Comparison of ENCODE assay signal across 1 cellular context in genomic region chr6:161359617-161359945, GRCh38.
TF ChIP-seq lines count a peak whose summit lies in the region.

No MANE protein-coding gene starts in this region.

TF ChIP-seq in HCT116, 20 proteins besides CTCF, POLR2A, EP300 and RAD21 (continued from another document):
- TF ChIP-seq, protein P1, sequence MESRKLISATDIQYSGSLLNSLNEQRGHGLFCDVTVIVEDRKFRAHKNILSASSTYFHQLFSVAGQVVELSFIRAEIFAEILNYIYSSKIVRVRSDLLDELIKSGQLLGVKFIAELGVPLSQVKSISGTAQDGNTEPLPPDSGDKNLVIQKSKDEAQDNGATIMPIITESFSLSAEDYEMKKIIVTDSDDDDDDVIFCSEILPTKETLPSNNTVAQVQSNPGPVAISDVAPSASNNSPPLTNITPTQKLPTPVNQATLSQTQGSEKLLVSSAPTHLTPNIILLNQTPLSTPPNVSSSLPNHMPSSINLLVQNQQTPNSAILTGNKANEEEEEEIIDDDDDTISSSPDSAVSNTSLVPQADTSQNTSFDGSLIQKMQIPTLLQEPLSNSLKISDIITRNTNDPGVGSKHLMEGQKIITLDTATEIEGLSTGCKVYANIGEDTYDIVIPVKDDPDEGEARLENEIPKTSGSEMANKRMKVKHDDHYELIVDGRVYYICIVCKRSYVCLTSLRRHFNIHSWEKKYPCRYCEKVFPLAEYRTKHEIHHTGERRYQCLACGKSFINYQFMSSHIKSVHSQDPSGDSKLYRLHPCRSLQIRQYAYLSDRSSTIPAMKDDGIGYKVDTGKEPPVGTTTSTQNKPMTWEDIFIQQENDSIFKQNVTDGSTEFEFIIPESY (IDR thresholded peaks at IDR 0.05; ENCODE audit: extremely low read depth, insufficient replicate concordance, low read length), result no peak
- TF ChIP-seq SIN3A (IDR thresholded peaks at IDR 0.05; ENCODE audit: low read depth) (no peak), REST (IDR thresholded peaks at IDR 0.05; ENCODE audit: low read depth) (no peak), EZH2 (IDR thresholded peaks at IDR 0.05) (no peak), EZH2phosphoT487 (IDR thresholded peaks at IDR 0.05; ENCODE audit: borderline replicate concordance) (no peak), YY1 (IDR thresholded peaks at IDR 0.05; ENCODE audit: extremely low read depth, insufficient replicate concordance, low read depth, low read length) (no peak), CEBPB (IDR thresholded peaks at IDR 0.05; ENCODE audit: low read depth) (no peak)
